Comparison of ENCODE assay signal across 9 cellular contexts in the genomic region with DNA sequence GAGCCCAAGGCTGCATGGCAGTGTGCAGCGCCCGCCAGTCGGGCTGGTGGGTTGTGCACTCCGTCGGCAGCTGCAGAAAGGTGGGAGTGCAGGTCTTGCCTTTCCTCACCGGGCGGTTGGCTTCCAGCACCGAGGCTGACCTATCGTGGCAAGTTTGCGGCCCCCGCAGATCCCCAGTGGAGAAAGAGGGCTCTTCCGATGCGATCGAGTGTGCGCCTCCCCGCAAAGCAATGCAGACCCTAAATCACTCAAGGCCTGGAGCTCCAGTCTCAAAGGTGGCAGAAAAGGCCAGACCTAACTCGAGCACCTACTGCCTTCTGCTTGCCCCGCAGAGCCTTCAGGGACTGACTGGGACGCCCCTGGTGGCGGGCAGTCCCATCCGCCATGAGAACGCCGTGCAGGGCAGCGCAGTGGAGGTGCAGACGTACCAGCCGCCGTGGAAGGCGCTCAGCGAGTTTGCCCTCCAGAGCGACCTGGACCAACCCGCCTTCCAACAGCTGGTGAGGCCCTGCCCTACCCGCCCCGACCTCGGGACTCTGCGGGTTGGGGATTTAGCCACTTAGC. TPM values are rescaled to one million over a fixed set of nuclear protein-coding genes. Genes with fewer than 3 reads are reported as not detected.
A peak's percentile ranks its signal among the peaks of the same experiment; 100 is the strongest.
DNase-seq lines count a peak whose midpoint lies in the region; ATAC-seq and TF ChIP-seq lines count a peak whose summit lies in the region.
"Had no signal": no experiment of that assay in that cellular context is flagged by ENCODE, and none has a peak within 500 bp of the region (broad histone marks: within the 10 kb centered on the region; RNA-seq: fewer than 3 reads in every experiment).

No MANE protein-coding gene starts in this region.

- CTCF ChIA-PET in WTC11 (lab: Charles Lee): interaction anchor here (1.0 to 1.2 kb wide), 3 partner anchors 10 to 155 kb away, joined by 3 to 4 read pairs (median 3); no protein-coding TSS in a partner anchor

- no peak for TF ChIP-seq CTCF in WTC11 (IDR thresholded peaks at IDR 0.05)

- H3K27me3 ChIP-seq in esophagus (ENCODE audit: control insufficient read depth in 1 of 2, insufficient read depth in 2 of 2, low read length in 2 of 2): peaks cover 0 to 45% of the 10 kb centered on the region in 2 donors

- H3K9me3 ChIP-seq in esophagus (ENCODE audit: control insufficient read depth in 2 of 2, insufficient read depth in 1 of 2, low read depth in 1 of 2, low read length in 1 of 2): peaks cover 0 to 7% of the 10 kb centered on the region in 2 donors

- H3K4me1 ChIP-seq in esophagus (ENCODE audit: control insufficient read depth in 2 of 2, insufficient read depth in 2 of 2, low read length in 1 of 2): peaks cover 16 to 24% of the 10 kb centered on the region in 2 donors

- DNase-seq in DMS53 (lab: John Stamatoyannopoulos, UW) (peak; percentile 71), DMS53 treated with DMSO at 0.1 percent for 48 hours (lab: John Stamatoyannopoulos, UW; ENCODE audit: unreplicated experiment) (no peak), WTC11 (ENCODE audit: low spot score) (no peak), retina (peak; percentile 75), iPS-NIHi11 (ENCODE audit: low spot score) (no peak)

- ATAC-seq in WTC11 (peak; percentile 8), HG03457 (IDR thresholded peaks at IDR 0.05; ENCODE audit: unreplicated experiment) (no peak), HG03439 (IDR thresholded peaks at IDR 0.05; ENCODE audit: unreplicated experiment) (no peak)

- H3K27ac Mint-ChIP-seq in WTC11: no peak overlapping the region

- no peaks in the 10 kb centered on the region for H3K36me3 Mint-ChIP-seq in WTC11

- peaks cover 51% of the 10 kb centered on the region for H3K4me1 Mint-ChIP-seq in WTC11

- POLR2A ChIA-PET in WTC11 (lab: Charles Lee): interaction anchor here (1.0 kb wide), 1 partner anchor 150 kb away, joined by 3 read pairs; no protein-coding TSS in a partner anchor

- no peak overlapping the region for H3K27ac ChIP-seq in esophagus (ENCODE audit: low read depth in 2 of 2, low read length in 1 of 2)
- H3K27ac ChIP-seq: SK-N-MC had no signal

- WGBS in esophagus, 2 donors: 29 to 33% methylated on average over 35 of the region's 35 CpGs

- H3K27me3 Mint-ChIP-seq in WTC11 (ENCODE audit: low read depth): peaks cover 97% of the 10 kb centered on the region

- H3K9me3 Mint-ChIP-seq in WTC11: no peaks in the 10 kb centered on the region

- H3K4me3 ChIP-seq in esophagus (ENCODE audit: low read depth in 1 of 2, low read length in 2 of 2): peak overlapping the region; percentile 31 to 36
- H3K4me3 ChIP-seq: SK-N-MC had no signal

- peak overlapping the region; percentile 82 for H3K4me3 Mint-ChIP-seq in WTC11

- H3K36me3 ChIP-seq in esophagus (ENCODE audit: control insufficient read depth in 2 of 2, insufficient read depth in 2 of 2, low read length in 1 of 2): no peaks in the 10 kb centered on the region

TF ChIP-seq in WTC11, 78 proteins besides CTCF, POLR2A, EP300 and RAD21:
- TF ChIP-seq ZNF317 (CRISPR knock-in tag; IDR thresholded peaks at IDR 0.05; ENCODE audit: borderline replicate concordance, low read depth): no peak
- TF ChIP-seq TEAD4 (CRISPR knock-in tag; IDR thresholded peaks at IDR 0.05): no peak
- TF ChIP-seq NR3C1 (CRISPR knock-in tag; conservative IDR thresholded peaks at IDR 0.05; ENCODE audit: low read depth): no peak
- TF ChIP-seq ZNF121 (CRISPR knock-in tag; IDR thresholded peaks at IDR 0.05): 0 out of 2 replicates have a peak, but pooled peaks have one; percentile 55
- 0 out of 2 replicates have a peak, but pooled peaks have one; percentile 40 for TF ChIP-seq SMAD3 (CRISPR knock-in tag; IDR thresholded peaks at IDR 0.05; ENCODE audit: borderline replicate concordance)
- TF ChIP-seq NR1H2 (CRISPR knock-in tag; IDR thresholded peaks at IDR 0.05): no peak
- TF ChIP-seq ZNF263 (CRISPR knock-in tag; IDR thresholded peaks at IDR 0.05; ENCODE audit: low read depth): no peak
- no peak for TF ChIP-seq NFATC4 (CRISPR knock-in tag; IDR thresholded peaks at IDR 0.05)
- TF ChIP-seq CREM (CRISPR knock-in tag; IDR thresholded peaks at IDR 0.05): no peak
- TF ChIP-seq, protein P1, sequence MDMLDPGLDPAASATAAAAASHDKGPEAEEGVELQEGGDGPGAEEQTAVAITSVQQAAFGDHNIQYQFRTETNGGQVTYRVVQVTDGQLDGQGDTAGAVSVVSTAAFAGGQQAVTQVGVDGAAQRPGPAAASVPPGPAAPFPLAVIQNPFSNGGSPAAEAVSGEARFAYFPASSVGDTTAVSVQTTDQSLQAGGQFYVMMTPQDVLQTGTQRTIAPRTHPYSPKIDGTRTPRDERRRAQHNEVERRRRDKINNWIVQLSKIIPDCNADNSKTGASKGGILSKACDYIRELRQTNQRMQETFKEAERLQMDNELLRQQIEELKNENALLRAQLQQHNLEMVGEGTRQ (CRISPR knock-in tag; IDR thresholded peaks at IDR 0.05): no peak
- TF ChIP-seq, protein P2, sequence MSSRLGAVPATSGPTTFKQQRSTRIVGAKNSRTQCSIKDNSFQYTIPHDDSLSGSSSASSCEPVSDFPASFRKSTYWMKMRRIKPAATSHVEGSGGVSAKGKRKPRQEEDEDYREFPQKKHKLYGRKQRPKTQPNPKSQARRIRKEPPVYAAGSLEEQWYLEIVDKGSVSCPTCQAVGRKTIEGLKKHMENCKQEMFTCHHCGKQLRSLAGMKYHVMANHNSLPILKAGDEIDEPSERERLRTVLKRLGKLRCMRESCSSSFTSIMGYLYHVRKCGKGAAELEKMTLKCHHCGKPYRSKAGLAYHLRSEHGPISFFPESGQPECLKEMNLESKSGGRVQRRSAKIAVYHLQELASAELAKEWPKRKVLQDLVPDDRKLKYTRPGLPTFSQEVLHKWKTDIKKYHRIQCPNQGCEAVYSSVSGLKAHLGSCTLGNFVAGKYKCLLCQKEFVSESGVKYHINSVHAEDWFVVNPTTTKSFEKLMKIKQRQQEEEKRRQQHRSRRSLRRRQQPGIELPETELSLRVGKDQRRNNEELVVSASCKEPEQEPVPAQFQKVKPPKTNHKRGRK (CRISPR knock-in tag; IDR thresholded peaks at IDR 0.05; ENCODE audit: borderline replicate concordance): no peak
- TF ChIP-seq, protein P3, sequence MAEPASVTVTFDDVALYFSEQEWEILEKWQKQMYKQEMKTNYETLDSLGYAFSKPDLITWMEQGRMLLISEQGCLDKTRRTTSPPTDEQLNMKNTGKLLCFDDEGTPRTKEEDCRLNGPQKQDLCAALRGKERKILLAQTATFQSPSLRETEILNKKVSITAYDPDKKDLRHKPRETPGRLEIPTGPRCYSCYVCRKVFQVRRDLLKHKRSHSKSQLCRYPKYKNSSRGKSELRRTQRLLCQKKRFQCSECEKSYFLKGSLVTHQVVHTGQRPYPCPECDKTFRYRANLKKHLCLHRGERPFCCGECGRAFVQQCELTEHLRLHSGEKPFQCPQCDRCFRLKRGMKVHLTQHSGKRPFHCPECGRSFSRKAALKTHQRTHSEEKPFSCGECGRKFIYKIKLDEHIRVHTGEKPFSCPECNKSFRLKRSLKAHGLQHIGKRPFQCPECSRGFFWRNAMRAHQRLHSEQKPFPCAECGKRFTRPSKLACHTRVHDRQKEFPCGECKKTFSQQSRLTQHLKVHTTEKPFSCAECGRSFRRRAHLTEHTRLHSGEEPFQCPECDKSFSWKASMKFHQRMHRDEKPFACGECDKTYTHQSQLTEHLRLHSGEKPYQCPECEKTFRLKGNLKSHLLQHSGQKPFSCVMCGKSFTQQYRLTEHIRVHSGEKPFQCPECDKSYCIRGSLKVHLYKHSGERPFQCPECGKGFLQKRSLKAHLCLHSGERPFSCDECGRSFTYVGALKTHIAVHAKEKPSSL (CRISPR knock-in tag; conservative IDR thresholded peaks at IDR 0.05): no peak

RNA-seq across cellular contexts. Expression of a gene that starts 4.3 kb away (rescaled TPM):
- total RNA-seq in WTC11 (2021): 0.18 to 0.37 TPM (median 0.24 TPM) in 3 replicates
- under 1 TPM; 0.24 TPM for polyA plus RNA-seq in esophagus

RNA-seq across cellular contexts. Expression of a gene that starts 29.6 kb away (rescaled TPM):
- total RNA-seq in WTC11 (2021): 84.4 to 97.7 TPM (median 85.4 TPM) in 3 replicates
- 100 to 1,000 TPM in 1 of 2 donors, 10 to 100 TPM in 1; 43.5 to 111 TPM for polyA plus RNA-seq in esophagus

Comparison
In these comparisons a context has a peak if more than half of its experiments do, and no peak if none do; other contexts are left out.
1. DNase-seq: peak in DMS53 (single experiment) and retina (single experiment); none in DMS53 treated with DMSO at 0.1 percent for 48 hours (single experiment), WTC11 (single experiment) and iPS-NIHi11 (single experiment).